2 cellular contexts compared by ENCODE assay signal in the genomic region with DNA sequence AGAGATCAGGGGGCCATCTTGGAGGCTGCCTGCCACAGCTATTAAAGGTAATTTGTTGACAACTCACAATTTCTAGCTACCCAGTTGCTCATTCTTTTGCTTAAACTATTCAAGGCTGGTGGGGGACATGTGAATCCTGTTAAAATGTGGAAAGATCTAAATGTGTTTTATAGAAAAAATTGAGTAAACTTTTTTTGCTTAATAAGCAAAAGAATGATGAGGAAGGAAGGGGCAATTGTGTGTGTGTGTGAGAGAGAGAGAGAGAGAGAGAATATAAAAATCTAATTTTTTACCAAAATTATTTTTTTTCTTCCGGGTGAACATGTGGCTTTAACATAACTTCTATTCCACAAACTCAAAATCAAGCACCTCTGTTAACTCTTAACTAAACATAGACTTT.
A peak's percentile ranks its signal among the peaks of the same experiment; 100 is the strongest.
TF ChIP-seq lines count a peak whose summit lies in the region.

No MANE protein-coding gene starts in this region.

TF ChIP-seq in HepG2, 621 proteins besides CTCF, POLR2A, EP300 and RAD21:
- TF ChIP-seq ZNF550 (CRISPR knock-in tag; IDR thresholded peaks at IDR 0.05; ENCODE audit: borderline replicate concordance) (no peak), MAFF (IDR thresholded peaks at IDR 0.05; ENCODE audit: low read depth, low read length) (peak; percentile 58), MAFK (conservative IDR thresholded peaks at IDR 0.05 in 1 of 2, IDR thresholded peaks at IDR 0.05 in 1 of 2; ENCODE audit: low read length in 2 of 2) (peak; percentile 44 to 78)
- TF ChIP-seq, protein P1, sequence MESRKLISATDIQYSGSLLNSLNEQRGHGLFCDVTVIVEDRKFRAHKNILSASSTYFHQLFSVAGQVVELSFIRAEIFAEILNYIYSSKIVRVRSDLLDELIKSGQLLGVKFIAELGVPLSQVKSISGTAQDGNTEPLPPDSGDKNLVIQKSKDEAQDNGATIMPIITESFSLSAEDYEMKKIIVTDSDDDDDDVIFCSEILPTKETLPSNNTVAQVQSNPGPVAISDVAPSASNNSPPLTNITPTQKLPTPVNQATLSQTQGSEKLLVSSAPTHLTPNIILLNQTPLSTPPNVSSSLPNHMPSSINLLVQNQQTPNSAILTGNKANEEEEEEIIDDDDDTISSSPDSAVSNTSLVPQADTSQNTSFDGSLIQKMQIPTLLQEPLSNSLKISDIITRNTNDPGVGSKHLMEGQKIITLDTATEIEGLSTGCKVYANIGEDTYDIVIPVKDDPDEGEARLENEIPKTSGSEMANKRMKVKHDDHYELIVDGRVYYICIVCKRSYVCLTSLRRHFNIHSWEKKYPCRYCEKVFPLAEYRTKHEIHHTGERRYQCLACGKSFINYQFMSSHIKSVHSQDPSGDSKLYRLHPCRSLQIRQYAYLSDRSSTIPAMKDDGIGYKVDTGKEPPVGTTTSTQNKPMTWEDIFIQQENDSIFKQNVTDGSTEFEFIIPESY (CRISPR knock-in tag; IDR thresholded peaks at IDR 0.05), result no peak

TF ChIP-seq in WTC11, 78 proteins besides CTCF, POLR2A, EP300 and RAD21:
- TF ChIP-seq, protein P2, sequence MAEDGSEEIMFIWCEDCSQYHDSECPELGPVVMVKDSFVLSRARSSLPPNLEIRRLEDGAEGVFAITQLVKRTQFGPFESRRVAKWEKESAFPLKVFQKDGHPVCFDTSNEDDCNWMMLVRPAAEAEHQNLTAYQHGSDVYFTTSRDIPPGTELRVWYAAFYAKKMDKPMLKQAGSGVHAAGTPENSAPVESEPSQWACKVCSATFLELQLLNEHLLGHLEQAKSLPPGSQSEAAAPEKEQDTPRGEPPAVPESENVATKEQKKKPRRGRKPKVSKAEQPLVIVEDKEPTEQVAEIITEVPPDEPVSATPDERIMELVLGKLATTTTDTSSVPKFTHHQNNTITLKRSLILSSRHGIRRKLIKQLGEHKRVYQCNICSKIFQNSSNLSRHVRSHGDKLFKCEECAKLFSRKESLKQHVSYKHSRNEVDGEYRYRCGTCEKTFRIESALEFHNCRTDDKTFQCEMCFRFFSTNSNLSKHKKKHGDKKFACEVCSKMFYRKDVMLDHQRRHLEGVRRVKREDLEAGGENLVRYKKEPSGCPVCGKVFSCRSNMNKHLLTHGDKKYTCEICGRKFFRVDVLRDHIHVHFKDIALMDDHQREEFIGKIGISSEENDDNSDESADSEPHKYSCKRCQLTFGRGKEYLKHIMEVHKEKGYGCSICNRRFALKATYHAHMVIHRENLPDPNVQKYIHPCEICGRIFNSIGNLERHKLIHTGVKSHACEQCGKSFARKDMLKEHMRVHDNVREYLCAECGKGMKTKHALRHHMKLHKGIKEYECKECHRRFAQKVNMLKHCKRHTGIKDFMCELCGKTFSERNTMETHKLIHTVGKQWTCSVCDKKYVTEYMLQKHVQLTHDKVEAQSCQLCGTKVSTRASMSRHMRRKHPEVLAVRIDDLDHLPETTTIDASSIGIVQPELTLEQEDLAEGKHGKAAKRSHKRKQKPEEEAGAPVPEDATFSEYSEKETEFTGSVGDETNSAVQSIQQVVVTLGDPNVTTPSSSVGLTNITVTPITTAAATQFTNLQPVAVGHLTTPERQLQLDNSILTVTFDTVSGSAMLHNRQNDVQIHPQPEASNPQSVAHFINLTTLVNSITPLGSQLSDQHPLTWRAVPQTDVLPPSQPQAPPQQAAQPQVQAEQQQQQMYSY (CRISPR knock-in tag; IDR thresholded peaks at IDR 0.05), result no peak
- no peak for TF ChIP-seq EMX1 (CRISPR knock-in tag; IDR thresholded peaks at IDR 0.05)
- TF ChIP-seq, protein P3, sequence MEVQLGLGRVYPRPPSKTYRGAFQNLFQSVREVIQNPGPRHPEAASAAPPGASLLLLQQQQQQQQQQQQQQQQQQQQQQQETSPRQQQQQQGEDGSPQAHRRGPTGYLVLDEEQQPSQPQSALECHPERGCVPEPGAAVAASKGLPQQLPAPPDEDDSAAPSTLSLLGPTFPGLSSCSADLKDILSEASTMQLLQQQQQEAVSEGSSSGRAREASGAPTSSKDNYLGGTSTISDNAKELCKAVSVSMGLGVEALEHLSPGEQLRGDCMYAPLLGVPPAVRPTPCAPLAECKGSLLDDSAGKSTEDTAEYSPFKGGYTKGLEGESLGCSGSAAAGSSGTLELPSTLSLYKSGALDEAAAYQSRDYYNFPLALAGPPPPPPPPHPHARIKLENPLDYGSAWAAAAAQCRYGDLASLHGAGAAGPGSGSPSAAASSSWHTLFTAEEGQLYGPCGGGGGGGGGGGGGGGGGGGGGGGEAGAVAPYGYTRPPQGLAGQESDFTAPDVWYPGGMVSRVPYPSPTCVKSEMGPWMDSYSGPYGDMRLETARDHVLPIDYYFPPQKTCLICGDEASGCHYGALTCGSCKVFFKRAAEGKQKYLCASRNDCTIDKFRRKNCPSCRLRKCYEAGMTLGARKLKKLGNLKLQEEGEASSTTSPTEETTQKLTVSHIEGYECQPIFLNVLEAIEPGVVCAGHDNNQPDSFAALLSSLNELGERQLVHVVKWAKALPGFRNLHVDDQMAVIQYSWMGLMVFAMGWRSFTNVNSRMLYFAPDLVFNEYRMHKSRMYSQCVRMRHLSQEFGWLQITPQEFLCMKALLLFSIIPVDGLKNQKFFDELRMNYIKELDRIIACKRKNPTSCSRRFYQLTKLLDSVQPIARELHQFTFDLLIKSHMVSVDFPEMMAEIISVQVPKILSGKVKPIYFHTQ (CRISPR knock-in tag; IDR thresholded peaks at IDR 0.05), result no peak
- TF ChIP-seq NFE2L1 (CRISPR knock-in tag; IDR thresholded peaks at IDR 0.05), result no peak
- no peak for TF ChIP-seq NFYB (CRISPR knock-in tag; conservative IDR thresholded peaks at IDR 0.05; ENCODE audit: low read depth)
- no peak for TF ChIP-seq ZBTB21 (CRISPR knock-in tag; IDR thresholded peaks at IDR 0.05; ENCODE audit: borderline replicate concordance)
- no peak for TF ChIP-seq NFATC4 (CRISPR knock-in tag; IDR thresholded peaks at IDR 0.05)
- TF ChIP-seq SP1 (CRISPR knock-in tag; conservative IDR thresholded peaks at IDR 0.05), result no peak
- TF ChIP-seq GABPB1 (CRISPR knock-in tag; IDR thresholded peaks at IDR 0.05), result no peak
- no peak for TF ChIP-seq OVOL2 (CRISPR knock-in tag; IDR thresholded peaks at IDR 0.05; ENCODE audit: borderline replicate concordance)
- TF ChIP-seq TP53 (CRISPR knock-in tag; IDR thresholded peaks at IDR 0.05), result no peak
- TF ChIP-seq, protein P4, sequence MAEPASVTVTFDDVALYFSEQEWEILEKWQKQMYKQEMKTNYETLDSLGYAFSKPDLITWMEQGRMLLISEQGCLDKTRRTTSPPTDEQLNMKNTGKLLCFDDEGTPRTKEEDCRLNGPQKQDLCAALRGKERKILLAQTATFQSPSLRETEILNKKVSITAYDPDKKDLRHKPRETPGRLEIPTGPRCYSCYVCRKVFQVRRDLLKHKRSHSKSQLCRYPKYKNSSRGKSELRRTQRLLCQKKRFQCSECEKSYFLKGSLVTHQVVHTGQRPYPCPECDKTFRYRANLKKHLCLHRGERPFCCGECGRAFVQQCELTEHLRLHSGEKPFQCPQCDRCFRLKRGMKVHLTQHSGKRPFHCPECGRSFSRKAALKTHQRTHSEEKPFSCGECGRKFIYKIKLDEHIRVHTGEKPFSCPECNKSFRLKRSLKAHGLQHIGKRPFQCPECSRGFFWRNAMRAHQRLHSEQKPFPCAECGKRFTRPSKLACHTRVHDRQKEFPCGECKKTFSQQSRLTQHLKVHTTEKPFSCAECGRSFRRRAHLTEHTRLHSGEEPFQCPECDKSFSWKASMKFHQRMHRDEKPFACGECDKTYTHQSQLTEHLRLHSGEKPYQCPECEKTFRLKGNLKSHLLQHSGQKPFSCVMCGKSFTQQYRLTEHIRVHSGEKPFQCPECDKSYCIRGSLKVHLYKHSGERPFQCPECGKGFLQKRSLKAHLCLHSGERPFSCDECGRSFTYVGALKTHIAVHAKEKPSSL (CRISPR knock-in tag; conservative IDR thresholded peaks at IDR 0.05), result no peak
- TF ChIP-seq, protein P5, sequence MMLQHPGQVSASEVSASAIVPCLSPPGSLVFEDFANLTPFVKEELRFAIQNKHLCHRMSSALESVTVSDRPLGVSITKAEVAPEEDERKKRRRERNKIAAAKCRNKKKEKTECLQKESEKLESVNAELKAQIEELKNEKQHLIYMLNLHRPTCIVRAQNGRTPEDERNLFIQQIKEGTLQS (CRISPR knock-in tag; conservative IDR thresholded peaks at IDR 0.05), result no peak
- TF ChIP-seq CREB1 (CRISPR knock-in tag; IDR thresholded peaks at IDR 0.05), result no peak
